12 cellular contexts compared by ENCODE assay signal in the genomic region with DNA sequence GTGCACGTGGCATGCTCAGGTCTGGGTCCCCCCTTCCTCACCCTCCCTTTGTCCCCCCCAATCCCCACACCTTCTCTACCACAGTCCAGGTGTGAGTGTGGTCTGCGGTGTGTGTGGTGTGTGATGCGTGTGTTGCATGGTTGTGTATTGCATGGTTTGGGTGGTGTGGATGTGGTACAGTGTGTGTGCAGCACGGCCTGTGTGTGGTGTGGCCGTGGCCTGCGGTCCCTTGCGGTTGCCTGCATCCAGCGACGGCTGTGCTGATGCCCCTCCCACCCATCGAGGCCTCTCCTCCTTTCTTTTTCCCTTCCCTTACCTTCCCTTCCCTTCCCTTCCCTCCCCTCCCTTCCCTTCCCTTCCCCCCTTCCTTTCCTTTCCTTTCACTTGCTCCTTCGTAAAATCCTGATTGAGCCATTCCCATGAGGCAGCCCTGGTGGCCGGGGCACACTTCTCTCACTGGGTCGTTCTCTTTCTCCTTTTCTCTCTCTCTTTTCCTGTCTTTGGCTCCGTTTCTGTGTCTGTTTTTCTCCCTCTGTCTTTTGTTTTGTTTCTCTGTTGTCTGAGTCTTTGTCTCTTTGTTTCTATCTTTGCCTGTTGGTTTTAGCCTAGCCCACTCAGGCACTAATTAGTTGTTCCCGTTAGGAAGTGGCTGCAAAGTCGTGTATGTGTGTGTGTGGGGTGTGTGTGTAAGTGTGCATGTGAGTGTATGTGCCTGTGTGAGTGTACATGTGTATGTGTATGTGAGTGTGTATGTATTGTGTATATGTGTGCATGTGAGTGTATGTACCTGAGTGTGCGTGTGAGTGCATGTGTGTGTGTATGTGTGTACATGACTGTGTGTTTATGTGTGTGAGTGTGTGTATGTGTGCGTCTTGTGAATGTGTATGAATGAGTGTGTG.
DNase-seq lines count a peak whose midpoint lies in the region; ATAC-seq and TF ChIP-seq lines count a peak whose summit lies in the region.
"Had no signal": no experiment of that assay in that cellular context is flagged by ENCODE, and none has a peak within 500 bp of the region (broad histone marks: within the 10 kb centered on the region; RNA-seq: fewer than 3 reads in every experiment).

No MANE protein-coding gene starts in this region.

- 35 to 50% (median 40%) methylated on average over 17 to 18 of the region's 18 CpGs for WGBS in heart left ventricle, 4 donors

- DNase-seq in heart left ventricle (peak in 1 of 5 donors; percentile 13), left cardiac atrium (no peak), NCI-H69 (lab: John Stamatoyannopoulos, UW) (peak; percentile 27), fibroblast of villous mesenchyme (ENCODE audit: low read depth) (peak; percentile 19), medulla oblongata (ENCODE audit: extremely low spot score) (no peak)
- DNase-seq in activated CD4-positive, alpha-beta T cell treated with anti-CD3 and anti-CD28 coated beads for 4 hours, result no peak
- DNase-seq: pancreas had no signal

- no peaks in the 10 kb centered on the region for H3K36me3 ChIP-seq in heart left ventricle
- H3K36me3 ChIP-seq: pancreas, upper lobe of left lung had no signal

- H3K27me3 ChIP-seq in heart left ventricle, result peaks cover 0 to 56% (median 13%) of the 10 kb centered on the region in 9 donors
- H3K27me3 ChIP-seq: pancreas had no signal

- no peaks in the 10 kb centered on the region for H3K9me3 ChIP-seq in heart left ventricle
- H3K9me3 ChIP-seq: pancreas, upper lobe of left lung had no signal

- TF ChIP-seq POLR2A in heart left ventricle (IDR thresholded peaks at IDR 0.05), result no peak

- ATAC-seq in heart left ventricle (no peak), left cardiac atrium (no peak), GM18511 (IDR thresholded peaks at IDR 0.05; ENCODE audit: unreplicated experiment) (no peak)
- ATAC-seq: HCT116, pancreas had no signal

- H3K4me3 ChIP-seq in heart left ventricle (peak overlapping the region in 7 of 12 donors; percentile 32 to 55 (median 46)), fibroblast of villous mesenchyme (ENCODE audit: low read depth, low read length) (peak overlapping the region; percentile 54)

- intact Hi-C loops in heart left ventricle (cut with DNase I), result loop anchor here in 1 of 10 donors (10.0 kb wide), 1 partner anchor 73 kb away; no protein-coding TSS in a partner anchor
- intact Hi-C loops in left cardiac atrium (cut with DNase I), result no loop called here

- H3K27ac ChIP-seq in heart left ventricle (no peak overlapping the region), temporal lobe (ENCODE audit: low read depth, low read length) (peak overlapping the region; percentile 52)
- H3K27ac ChIP-seq: epithelial cell of prostate, pancreas, upper lobe of left lung had no signal

- peaks cover 0 to 22% (median 10%) of the 10 kb centered on the region in 12 donors for H3K4me1 ChIP-seq in heart left ventricle

- no peak for TF ChIP-seq CTCF in heart left ventricle (IDR thresholded peaks at IDR 0.05)
- TF ChIP-seq CTCF in fibroblast of villous mesenchyme (IDR thresholded peaks at IDR 0.05; ENCODE audit: insufficient read depth, low read depth, low read length), result no peak

Comparison
In these comparisons a context has a peak if more than half of its experiments do, and no peak if none do; other contexts are left out.
1. DNase-seq: peak in NCI-H69 (single experiment) and fibroblast of villous mesenchyme (single experiment); none in left cardiac atrium (single experiment), activated CD4-positive, alpha-beta T cell treated with anti-CD3 and anti-CD28 coated beads for 4 hours (0 of 2) and medulla oblongata (single experiment).